8 cellular contexts compared by ENCODE assay signal in genomic region chr2:231181848-231182247, GRCh38. TPM values are rescaled to one million over a fixed set of nuclear protein-coding genes. Genes with fewer than 3 reads are reported as not detected.
DNase-seq lines count a peak whose midpoint lies in the region; ATAC-seq, FAIRE-seq and TF ChIP-seq lines count a peak whose summit lies in the region.

No MANE protein-coding gene starts in this region.

- no peak overlapping the region for H3K23ac ChIP-seq in H1 (ENCODE audit: insufficient read length)
- H3K23ac ChIP-seq in trophoblast cell (ENCODE audit: low read length), result no peak overlapping the region

- no peak overlapping the region for H3K9ac ChIP-seq in H1 (replicated peaks in 1 of 4; ENCODE audit: extremely low read depth in 1 of 4, low read depth in 3 of 4, low read length in 3 of 4)
- H3K9ac ChIP-seq in trophoblast cell (ENCODE audit: low read length), result no peak overlapping the region

- H3K79me1 ChIP-seq in H1 (ENCODE audit: low read depth, low read length), result no peaks in the 10 kb centered on the region
- H3K79me1 ChIP-seq in trophoblast cell (ENCODE audit: low read length), result no peaks in the 10 kb centered on the region

- no peak overlapping the region for H3K14ac ChIP-seq in H1 (ENCODE audit: insufficient read length)
- H3K14ac ChIP-seq in trophoblast cell (ENCODE audit: low read length), result no peak overlapping the region

- CTCF ChIA-PET in H1 (lab: Charles Lee; ENCODE audit: partially characterized antibody), result interaction anchor here (0.6 to 2.8 kb wide), 6 partner anchors 11 to 72 kb away, joined by 3 to 12 read pairs (median 4); no protein-coding TSS in a partner anchor
- CTCF ChIA-PET in activated CD4-positive, alpha-beta T cell treated with anti-CD3 and anti-CD28 coated beads for 36 hours (lab: Charles Lee), result interaction anchor here (0.9 kb wide), 1 partner anchor 22 kb away, joined by 3 read pairs; no protein-coding TSS in a partner anchor

- no peaks in the 10 kb centered on the region for H4K20me1 ChIP-seq in H1 (replicated peaks in 1 of 2; ENCODE audit: control insufficient read depth in 1 of 2, insufficient read depth in 2 of 2, low read length in 2 of 2)

- H3K27me3 ChIP-seq in H1 (replicated peaks in 1 of 4; ENCODE audit: control insufficient read depth in 3 of 4, extremely low read depth in 1 of 4, insufficient read depth in 3 of 4, low read length in 3 of 4) (no peaks in the 10 kb centered on the region), trophoblast cell (ENCODE audit: insufficient read depth, low read length) (no peaks in the 10 kb centered on the region)

- H3K4me3 ChIP-seq in H1 (ENCODE audit: extremely low read depth in 1 of 4, insufficient read depth in 2 of 4, low read depth in 3 of 4, low read length in 4 of 4), result no peak overlapping the region
- H3K4me3 ChIP-seq in trophoblast cell (ENCODE audit: low read depth, low read length), result no peak overlapping the region

- no peak for FAIRE-seq in H1 (lab: Jason Lieb, UNC)

- H2BK15ac ChIP-seq in H1 (ENCODE audit: low read length), result 0 out of 2 replicates have a peak overlapping the region, but pooled peaks have one; percentile 61

- H3K27ac Mint-ChIP-seq in activated CD4-positive, alpha-beta T cell treated with anti-CD3 and anti-CD28 coated beads for 36 hours, result no peak overlapping the region

- no peak overlapping the region for H3K4me3 Mint-ChIP-seq in activated CD4-positive, alpha-beta T cell treated with anti-CD3 and anti-CD28 coated beads for 36 hours

- H3K4me1 ChIP-seq in H1 (replicated peaks in 1 of 4; ENCODE audit: control insufficient read depth in 3 of 4, insufficient read depth in 4 of 4, low read length in 3 of 4) (peaks cover 3 to 10% (median 6%) of the 10 kb centered on the region in 4 experiments; a peak in 6 of 7 replicates), trophoblast cell (ENCODE audit: control insufficient read depth in 1 of 2, insufficient read depth in 2 of 2, low read length in 2 of 2) (no peaks in the 10 kb centered on the region)

- intact Hi-C loops in activated CD4-positive, alpha-beta T cell treated with anti-CD3 and anti-CD28 coated beads for 36 hours (cut with DNase I, micrococcal nuclease), result no loop called here

- peak overlapping the region; percentile 27 for H3K4ac ChIP-seq in H1 (replicated peaks; ENCODE audit: insufficient read length, low read depth, low read length)
- no peak overlapping the region for H3K4ac ChIP-seq in trophoblast cell (ENCODE audit: low read depth, low read length)

- H3K18ac ChIP-seq in H1 (ENCODE audit: extremely low read depth, low read length) (no peak overlapping the region), trophoblast cell (ENCODE audit: low read length) (no peak overlapping the region)

- ATAC-seq in GM21529 (IDR thresholded peaks at IDR 0.05; ENCODE audit: unreplicated experiment), result peak; percentile 63
- ATAC-seq in activated CD4-positive, alpha-beta T cell treated with anti-CD3 and anti-CD28 coated beads for 36 hours, result no peak
- no peak for ATAC-seq in GM21717 (IDR thresholded peaks at IDR 0.05; ENCODE audit: unreplicated experiment)

- H3K4me1 Mint-ChIP-seq in activated CD4-positive, alpha-beta T cell treated with anti-CD3 and anti-CD28 coated beads for 36 hours, result peaks cover 15% of the 10 kb centered on the region

- H3K23me2 ChIP-seq in H1 (ENCODE audit: low read depth, low read length), result no peaks in the 10 kb centered on the region

- H2AFZ ChIP-seq in H1 (ENCODE audit: low read length) (no peak overlapping the region), trophoblast cell (ENCODE audit: insufficient read depth, low read length, poor library complexity) (no peak overlapping the region)

- H4K91ac ChIP-seq in H1 (replicated peaks; ENCODE audit: insufficient read length, low read length) (no peak overlapping the region), trophoblast cell (ENCODE audit: low read depth, low read length) (no peak overlapping the region)

- H3K27ac ChIP-seq in H1 (ENCODE audit: low read depth, low read length) (no peak overlapping the region), trophoblast cell (ENCODE audit: low read depth, low read length) (no peak overlapping the region)

- H3K9me3 Mint-ChIP-seq in activated CD4-positive, alpha-beta T cell treated with anti-CD3 and anti-CD28 coated beads for 36 hours (ENCODE audit: low read depth), result no peaks in the 10 kb centered on the region

- no peak overlapping the region for H4K12ac ChIP-seq in trophoblast cell (ENCODE audit: low read depth, low read length)

- no peak overlapping the region for H4K5ac ChIP-seq in H1 (ENCODE audit: insufficient read length, low read depth, low read length)

- DNase-seq in CD1c-positive myeloid dendritic cell (ENCODE audit: extremely low spot score) (peak; percentile 92), NAMALWA (ENCODE audit: low spot score) (peak; percentile 50), H1 (ENCODE audit: low read depth in 1 of 2, low spot score in 2 of 2) (no peak), trophoblast cell (peak; percentile 87 to 88)
- no peak for DNase-seq in activated CD4-positive, alpha-beta T cell treated with anti-CD3 and anti-CD28 coated beads for 4 hours
- DNase-seq in activated CD4-positive, alpha-beta T cell treated with anti-CD3 and anti-CD28 coated beads for 36 hours, result no peak

- H2BK5ac ChIP-seq in H1 (ENCODE audit: low read depth, low read length), result peak overlapping the region; percentile 75; the same call in 1 of the 2 replicates
- H2BK5ac ChIP-seq in trophoblast cell (ENCODE audit: low read depth, low read length, poor library complexity), result no peak overlapping the region

- H3K36me3 Mint-ChIP-seq in activated CD4-positive, alpha-beta T cell treated with anti-CD3 and anti-CD28 coated beads for 36 hours (ENCODE audit: low read depth), result peaks cover 4% of the 10 kb centered on the region

- H2BK12ac ChIP-seq in H1 (ENCODE audit: low read depth, low read length), result peak overlapping the region; percentile 80; the same call in 1 of the 2 replicates
- no peak overlapping the region for H2BK12ac ChIP-seq in trophoblast cell (ENCODE audit: low read length)

- TF ChIP-seq RAD21 in H1 (IDR thresholded peaks at IDR 0.05 in 1 of 2, conservative IDR thresholded peaks at IDR 0.05 in 1 of 2; ENCODE audit: low read depth in 2 of 2, low read length in 2 of 2), result no peak

- no peak overlapping the region for H3K56ac ChIP-seq in H1 (replicated peaks; ENCODE audit: insufficient read length, low read depth, low read length)

- no peaks in the 10 kb centered on the region for H3K36me3 ChIP-seq in H1 (ENCODE audit: control insufficient read depth in 2 of 4, insufficient read depth in 4 of 4, low read length in 3 of 4)
- H3K36me3 ChIP-seq in trophoblast cell (ENCODE audit: control insufficient read depth in 1 of 2, insufficient read depth in 2 of 2, low read length in 2 of 2), result no peaks in the 10 kb centered on the region

- POLR2A ChIA-PET in H1 (lab: Charles Lee; ENCODE audit: partially characterized antibody), result interaction anchor here (1.0 to 1.2 kb wide), 2 partner anchors 10 to 281 kb away, joined by 4 to 6 read pairs; no protein-coding TSS in a partner anchor
- POLR2A ChIA-PET in activated CD4-positive, alpha-beta T cell treated with anti-CD3 and anti-CD28 coated beads for 36 hours (lab: Charles Lee), result no interaction called here

- 92% methylated on average over 7 of the region's 7 CpGs; no CpG with 5 or more reads in 1 of the 2 experiments for WGBS in H1 (ENCODE audit: extremely low coverage in 1 of 2, insufficient coverage in 1 of 2, insufficient read length in 1 of 2, insufficient replicate concordance in 2 of 2, low coverage in 1 of 2, low lambda C conversion rate in 2 of 2, missing lambda C conversion rate in 1 of 2), 2 experiments
- WGBS in trophoblast cell (ENCODE audit: extremely low coverage, insufficient coverage, insufficient read length), result no CpG with 5 or more reads among the region's 7 CpGs

- TF ChIP-seq CTCF in H1 (IDR thresholded peaks at IDR 0.05; ENCODE audit: control extremely low read depth in 1 of 3, insufficient read depth in 1 of 3, low read depth in 1 of 3, low read length in 3 of 3), result no peak

- H2AK5ac ChIP-seq in H1 (ENCODE audit: low read depth, low read length) (no peak overlapping the region), trophoblast cell (ENCODE audit: low read length) (no peak overlapping the region)

- H2BK20ac ChIP-seq in H1 (ENCODE audit: low read length), result 0 out of 2 replicates have a peak overlapping the region, but pooled peaks have one; percentile 34

- H3K27me3 Mint-ChIP-seq in activated CD4-positive, alpha-beta T cell treated with anti-CD3 and anti-CD28 coated beads for 36 hours, result no peaks in the 10 kb centered on the region

- H3K9me3 ChIP-seq in H1 (ENCODE audit: insufficient read depth in 2 of 2, low read depth in 1 of 2, low read length in 1 of 2) (no peaks in the 10 kb centered on the region), trophoblast cell (ENCODE audit: insufficient read depth, low read depth, low read length) (no peaks in the 10 kb centered on the region)

- no peak for TF ChIP-seq EP300 in H1 (IDR thresholded peaks at IDR 0.05; ENCODE audit: borderline replicate concordance in 1 of 2, low read depth in 2 of 2, low read length in 2 of 2)

- no peaks in the 10 kb centered on the region for H3K79me2 ChIP-seq in H1 (ENCODE audit: control insufficient read depth in 1 of 2, insufficient read depth in 2 of 2, low read length in 2 of 2)
- no peaks in the 10 kb centered on the region for H3K79me2 ChIP-seq in trophoblast cell (ENCODE audit: control insufficient read depth, insufficient read depth, low read length, poor library complexity)

- H3K4me2 ChIP-seq in H1 (ENCODE audit: insufficient read depth in 1 of 2, low read depth in 2 of 2, low read length in 2 of 2) (no peak overlapping the region), trophoblast cell (ENCODE audit: low read length) (no peak overlapping the region)

- H4K8ac ChIP-seq in H1 (ENCODE audit: extremely low read depth, insufficient read depth, low read length) (no peak overlapping the region), trophoblast cell (ENCODE audit: low read depth, low read length) (no peak overlapping the region)

- H2BK120ac ChIP-seq in H1 (replicated peaks; ENCODE audit: low read depth, low read length) (no peak overlapping the region), trophoblast cell (ENCODE audit: insufficient read depth, low read length, poor library complexity) (no peak overlapping the region)

- TF ChIP-seq POLR2A in H1 (IDR thresholded peaks at IDR 0.05; ENCODE audit: control extremely low read depth in 1 of 2, low read depth in 2 of 2, low read length in 2 of 2), result no peak

RNA-seq across cellular contexts. Expression of gene ARMC9, which starts 16.6 kb away (rescaled TPM):
- total RNA-seq in H1 (2021; fragmentation: NEBNext Ultra II Directional; extraction: Animal tissue kit (Norgen Biotek cat#: 25700)), result 33.0 and 36.1 TPM in 2 replicates
- polyA plus RNA-seq in H1 (2011; rRNA removed), result 17.6 and 23.2 TPM in 2 replicates
- 33.4 TPM for polyA plus RNA-seq in H1 (2011; cell fraction: cytosol; rRNA removed)
- 36.4 TPM for polyA plus RNA-seq in H1 (2011; cell fraction: nucleus; rRNA removed)
- polyA plus RNA-seq in H1 (2012, experiment 1 of 2), result 21.9 to 31.6 TPM (median 26.4 TPM) in 4 replicates
- 10.4 TPM for polyA plus RNA-seq in H1 (2012, experiment 2 of 2)
- 18.3 TPM for polyA plus RNA-seq in H1 (2013, experiment 1 of 2)
- polyA plus RNA-seq in H1 (2013, experiment 2 of 2), result 18.4 TPM
- 65.7 and 72.1 TPM in 2 replicates for polyA minus RNA-seq in H1 (2011; rRNA and poly(A)+ RNA removed)
- polyA minus RNA-seq in H1 (2011; cell fraction: cytosol; rRNA and poly(A)+ RNA removed), result 23.5 TPM
- polyA minus RNA-seq in H1 (2011; cell fraction: nucleus; rRNA and poly(A)+ RNA removed), result 48.2 TPM
- polyA plus RNA-seq in trophoblast cell (2013), result 11.6 and 12.5 TPM in 2 replicates
- total RNA-seq in activated CD4-positive, alpha-beta T cell treated with anti-CD3 and anti-CD28 coated beads for 36 hours, result 1 to 10 TPM; 2.3 to 2.5 TPM

RNA-seq across cellular contexts. Expression of gene HTR2B, which starts 57.0 kb away (rescaled TPM):
- total RNA-seq in H1 (2021; fragmentation: NEBNext Ultra II Directional; extraction: Animal tissue kit (Norgen Biotek cat#: 25700)), result not detected in 2 replicates
- polyA plus RNA-seq in H1 (2011; rRNA removed), result not detected in 2 replicates
- not detected for polyA plus RNA-seq in H1 (2011; cell fraction: cytosol; rRNA removed)
- not detected for polyA plus RNA-seq in H1 (2011; cell fraction: nucleus; rRNA removed)
- polyA plus RNA-seq in H1 (2012, experiment 1 of 2), result not detected in 4 replicates
- not detected for polyA plus RNA-seq in H1 (2012, experiment 2 of 2)
- not detected for polyA plus RNA-seq in H1 (2013, experiment 1 of 2)
- not detected for polyA plus RNA-seq in H1 (2013, experiment 2 of 2)
- polyA minus RNA-seq in H1 (2011; rRNA and poly(A)+ RNA removed), result not detected in 2 replicates
- not detected for polyA minus RNA-seq in H1 (2011; cell fraction: cytosol; rRNA and poly(A)+ RNA removed)
- not detected for polyA minus RNA-seq in H1 (2011; cell fraction: nucleus; rRNA and poly(A)+ RNA removed)
- not detected in 2 replicates for polyA plus RNA-seq in trophoblast cell (2013)
- under 1 TPM; 0.11 TPM for total RNA-seq in activated CD4-positive, alpha-beta T cell treated with anti-CD3 and anti-CD28 coated beads for 36 hours

Comparison
In these comparisons a context has a peak if more than half of its experiments do, and no peak if none do; other contexts are left out.
1. DNase-seq: peak in CD1c-positive myeloid dendritic cell (single experiment), NAMALWA (single experiment) and trophoblast cell (2 of 2); none in H1 (0 of 2), activated CD4-positive, alpha-beta T cell treated with anti-CD3 and anti-CD28 coated beads for 4 hours (0 of 2) and activated CD4-positive, alpha-beta T cell treated with anti-CD3 and anti-CD28 coated beads for 36 hours (single experiment).